Comparison of ENCODE assay signal across 20 cellular contexts in the genomic region with DNA sequence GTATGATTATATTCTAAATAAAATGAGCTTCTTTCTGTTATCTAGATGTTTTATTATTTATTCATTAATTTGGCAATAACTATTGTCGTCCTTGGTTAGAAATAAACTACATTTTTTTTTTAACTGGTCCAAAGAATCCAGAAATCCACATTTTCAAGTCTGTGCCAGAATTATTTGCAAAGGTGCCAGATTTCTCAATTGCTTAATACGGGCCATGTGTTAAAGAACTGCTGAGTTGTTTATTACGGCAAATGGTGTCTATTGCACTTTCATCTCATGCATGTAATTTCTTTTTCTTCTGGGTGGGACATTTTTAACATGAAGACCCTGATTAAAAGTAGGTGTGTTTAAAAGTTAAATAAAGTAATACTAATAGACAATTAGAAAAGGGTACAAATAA.
DNase-seq lines count a peak whose midpoint lies in the region; ATAC-seq and TF ChIP-seq lines count a peak whose summit lies in the region.
"Had no signal": no experiment of that assay in that cellular context is flagged by ENCODE, and none has a peak within 500 bp of the region (broad histone marks: within the 10 kb centered on the region; RNA-seq: fewer than 3 reads in every experiment).

No MANE protein-coding gene starts in this region.

- H3K4me3 ChIP-seq in adipocyte (ENCODE audit: low read length) (peak overlapping the region; percentile 30), retinal pigment epithelial cell (ENCODE audit: low read length) (no peak overlapping the region), body of pancreas (no peak overlapping the region), left lung (no peak overlapping the region)
- H3K4me3 ChIP-seq: adrenal gland, GM23338, lung, psoas muscle, skin epidermis had no signal

- no peaks in the 10 kb centered on the region for H3K27me3 ChIP-seq in adipocyte (replicated peaks; ENCODE audit: control insufficient read depth, insufficient read depth, low read length)
- no peaks in the 10 kb centered on the region for H3K27me3 ChIP-seq in body of pancreas
- H3K27me3 ChIP-seq in left lung = no peaks in the 10 kb centered on the region
- H3K27me3 ChIP-seq: adrenal gland had no signal

- TF ChIP-seq POLR2A in body of pancreas (IDR thresholded peaks at IDR 0.05) = no peak

- H3K9ac ChIP-seq in adipocyte (ENCODE audit: low read length) = peak overlapping the region; percentile 74

- H3K9me3 ChIP-seq in adipocyte (ENCODE audit: control insufficient read depth, low read length) = no peaks in the 10 kb centered on the region
- no peaks in the 10 kb centered on the region for H3K9me3 ChIP-seq in body of pancreas
- H3K9me3 ChIP-seq in left lung = no peaks in the 10 kb centered on the region
- H3K9me3 ChIP-seq: adrenal gland, psoas muscle had no signal

- intact Hi-C loops in body of pancreas (cut with DNase I) (no loop called here), left lung (cut with DNase I) (no loop called here)

- ATAC-seq in body of pancreas (no peak), GM21576 (IDR thresholded peaks at IDR 0.05; ENCODE audit: unreplicated experiment) (no peak), left lung (no peak)
- ATAC-seq: activated T-cell treated with anti-CD3 and anti-CD28 coated beads, Interleukin-2, amount 50 U/mL, for 4 hours; CD8-positive, alpha-beta T cell; GM23338; psoas muscle; T-helper 17 cell had no signal

- DNase-seq in GM03348 (ENCODE audit: low spot score) = peak; percentile 27
- no peak for DNase-seq in adipocyte (ENCODE audit: low read depth)
- DNase-seq in fibroblast of peridontal ligament (ENCODE audit: extremely low read depth) = peak; percentile 66
- DNase-seq in retinal pigment epithelial cell (ENCODE audit: low read depth) = peak; percentile 34
- no peak for DNase-seq in body of pancreas
- DNase-seq in left lung = no peak
- DNase-seq: activated CD4-positive, alpha-beta T cell treated with anti-CD3 and anti-CD28 coated beads for 4 hours; activated T-cell treated with anti-CD3 and anti-CD28 coated beads, Interleukin-2, amount 50 U/mL, for 4 hours; adrenal gland; CD8-positive, alpha-beta T cell; DMS153; NCI-H1417; NCI-H526; psoas muscle; T-helper 17 cell; trophoblast cell had no signal

- 54 to 58% methylated on average over 3 of the region's 3 CpGs for WGBS in body of pancreas, 2 donors

- H3K27ac ChIP-seq in body of pancreas (no peak overlapping the region), left lung (no peak overlapping the region)
- H3K27ac ChIP-seq: adrenal gland, psoas muscle had no signal

- no peaks in the 10 kb centered on the region for H3K36me3 ChIP-seq in adipocyte (ENCODE audit: control insufficient read depth, insufficient read depth, low read length, severe bottlenecking)
- no peaks in the 10 kb centered on the region for H3K36me3 ChIP-seq in body of pancreas (replicated peaks in 1 of 2; ENCODE audit: insufficient read depth in 1 of 2, low read depth in 2 of 2)
- no peaks in the 10 kb centered on the region for H3K36me3 ChIP-seq in left lung
- H3K36me3 ChIP-seq: adrenal gland had no signal

- TF ChIP-seq CTCF in retinal pigment epithelial cell (conservative IDR thresholded peaks at IDR 0.05; ENCODE audit: low read depth, low read length) = no peak
- TF ChIP-seq CTCF in body of pancreas (IDR thresholded peaks at IDR 0.05) = no peak
- TF ChIP-seq CTCF in left lung (IDR thresholded peaks at IDR 0.05) = no peak

- H3K4me1 ChIP-seq in adipocyte (ENCODE audit: control insufficient read depth, insufficient read depth, low read length) = peaks cover 35% of the 10 kb centered on the region
- no peaks in the 10 kb centered on the region for H3K4me1 ChIP-seq in body of pancreas
- H3K4me1 ChIP-seq in left lung = no peaks in the 10 kb centered on the region
- H3K4me1 ChIP-seq: adrenal gland, psoas muscle had no signal

Comparison
In these comparisons a context has a peak if more than half of its experiments do, and no peak if none do; other contexts are left out.
1. DNase-seq: peak in GM03348 (single experiment), fibroblast of peridontal ligament (single experiment) and retinal pigment epithelial cell (single experiment); none in adipocyte (single experiment), body of pancreas (0 of 4) and left lung (0 of 2).